In genomic region chr4:16860506-16860905, GRCh38 we compare ENCODE assay signal across 17 cellular contexts. TPM values are rescaled to one million over a fixed set of nuclear protein-coding genes. Genes with fewer than 3 reads are reported as not detected.
DNase-seq lines count a peak whose midpoint lies in the region; ATAC-seq and TF ChIP-seq lines count a peak whose summit lies in the region.
"Had no signal": no experiment of that assay in that cellular context is flagged by ENCODE, and none has a peak within 500 bp of the region (broad histone marks: within the 10 kb centered on the region; RNA-seq: fewer than 3 reads in every experiment).

No MANE protein-coding gene starts in this region.

- H3K36me3 Mint-ChIP-seq in endothelial cell (ENCODE audit: low read depth, unreplicated experiment), result peaks cover 44% of the 10 kb centered on the region
- H3K36me3 Mint-ChIP-seq in nephron (ENCODE audit: low read depth), result peaks cover 20% of the 10 kb centered on the region
- H3K36me3 Mint-ChIP-seq: activated naive CD4-positive, alpha-beta T cell treated with anti-CD3 and anti-CD28 coated beads, Interleukin-2, amount 50 U/mL, for 24 hours; memory B cell had no signal

- no CpG with 5 or more reads among the region's 1 CpG for WGBS in neuronal stem cell (ENCODE audit: extremely low coverage in 2 of 2, insufficient read length in 2 of 2, insufficient replicate concordance in 1 of 2), 2 donors
- 50 to 100% methylated on average over 1 of the region's 1 CpG for WGBS in gastroesophageal sphincter (ENCODE audit: low coverage in 1 of 2), 2 donors

- ATAC-seq in gastroesophageal sphincter, result no peak

- no peak overlapping the region for H3K4ac ChIP-seq in neuronal stem cell (ENCODE audit: low read length)

- no peak overlapping the region for H2AFZ ChIP-seq in neuronal stem cell (ENCODE audit: low read length)

- H3K4me1 ChIP-seq in neuronal stem cell (ENCODE audit: control insufficient read depth in 2 of 2, insufficient read depth in 1 of 2, low read depth in 1 of 2, low read length in 2 of 2) (peaks cover 4 to 5% of the 10 kb centered on the region in 2 donors), gastroesophageal sphincter (no peaks in the 10 kb centered on the region)
- H3K4me1 ChIP-seq: BLaER1 had no signal

- peak; percentile 73 for DNase-seq in AG09309 (ENCODE audit: low read depth)
- DNase-seq in M059J (ENCODE audit: low read depth), result peak; percentile 93
- no peak for DNase-seq in endothelial cell (ENCODE audit: low spot score)
- DNase-seq in cortex of kidney (lab: John Stamatoyannopoulos, UW), result no peak
- DNase-seq in neuronal stem cell (ENCODE audit: low spot score), result no peak
- DNase-seq in KBM-7, result no peak
- DNase-seq: DMS79 treated with DMSO at 0.1 percent for 48 hours; effector CD8-positive, alpha-beta T cell; NCI-H2081 treated with DMSO at 0.1 percent for 48 hours; ovary; trophoblast cell; WERI-Rb-1 had no signal

- H2AK5ac ChIP-seq in neuronal stem cell (ENCODE audit: low read depth, low read length), result no peak overlapping the region

- no peaks in the 10 kb centered on the region for H3K9me3 ChIP-seq in neuronal stem cell (replicated peaks in 1 of 2; ENCODE audit: control insufficient read depth in 2 of 2, insufficient read depth in 1 of 2, low read depth in 1 of 2, low read length in 2 of 2)
- H3K9me3 ChIP-seq in gastroesophageal sphincter, result no peaks in the 10 kb centered on the region
- H3K9me3 ChIP-seq: BLaER1, ovary had no signal

- H4K8ac ChIP-seq in neuronal stem cell (ENCODE audit: low read depth, low read length), result no peak overlapping the region

- no peak overlapping the region for H3K27ac ChIP-seq in neuronal stem cell (replicated peaks; ENCODE audit: low read length)
- peak overlapping the region in 1 of 4 donors; percentile 17 for H3K27ac ChIP-seq in gastroesophageal sphincter
- H3K27ac ChIP-seq: BLaER1, ovary, WERI-Rb-1 had no signal

- H3K27me3 ChIP-seq in neuronal stem cell (ENCODE audit: control insufficient read depth in 3 of 3, insufficient read depth in 3 of 3, low read depth in 1 of 3, low read length in 3 of 3) (no peaks in the 10 kb centered on the region), gastroesophageal sphincter (no peaks in the 10 kb centered on the region)
- H3K27me3 ChIP-seq: BLaER1, ovary had no signal

- TF ChIP-seq CTCF in AG09309 (IDR thresholded peaks at IDR 0.05; ENCODE audit: control insufficient read depth, insufficient read depth, low read depth, low read length, missing control alignments), result no peak
- no peak for TF ChIP-seq CTCF in endothelial cell (IDR thresholded peaks at IDR 0.05; ENCODE audit: unreplicated experiment)
- no peak for TF ChIP-seq CTCF in nephron (IDR thresholded peaks at IDR 0.05; ENCODE audit: unreplicated experiment in 3 of 3)
- no peak for TF ChIP-seq CTCF in gastroesophageal sphincter (IDR thresholded peaks at IDR 0.05)

- H2BK120ac ChIP-seq in neuronal stem cell (ENCODE audit: low read depth, low read length), result no peak overlapping the region

- no peaks in the 10 kb centered on the region for H3K9me3 Mint-ChIP-seq in endothelial cell (ENCODE audit: unreplicated experiment)
- no peaks in the 10 kb centered on the region for H3K9me3 Mint-ChIP-seq in nephron
- H3K9me3 Mint-ChIP-seq: activated naive CD4-positive, alpha-beta T cell treated with anti-CD3 and anti-CD28 coated beads, Interleukin-2, amount 50 U/mL, for 24 hours had no signal

- no peak overlapping the region for H2BK12ac ChIP-seq in neuronal stem cell (ENCODE audit: low read length)

- H3K9ac ChIP-seq in neuronal stem cell (ENCODE audit: low read depth, low read length, poor library complexity), result no peak overlapping the region
- H3K9ac ChIP-seq: BLaER1 had no signal

- TF ChIP-seq POLR2A in gastroesophageal sphincter (IDR thresholded peaks at IDR 0.05), result no peak

- peak overlapping the region; percentile 98 for H3K27ac Mint-ChIP-seq in endothelial cell (ENCODE audit: unreplicated experiment)
- H3K27ac Mint-ChIP-seq in nephron, result peak overlapping the region in 2 of 3 experiments; percentile 24 to 70
- H3K27ac Mint-ChIP-seq: activated naive CD4-positive, alpha-beta T cell treated with anti-CD3 and anti-CD28 coated beads, Interleukin-2, amount 50 U/mL, for 24 hours; memory B cell had no signal

- in situ Hi-C loops in KBM-7 (cut with MboI; ENCODE audit: low pct_unique_long_range_greater_than_20kb, low sequenced_read_pairs), result no loop called here

- no peak overlapping the region for H2BK5ac ChIP-seq in neuronal stem cell (ENCODE audit: low read length)

- no peak overlapping the region for H2BK15ac ChIP-seq in neuronal stem cell (ENCODE audit: low read length)

- TF ChIP-seq EP300 in gastroesophageal sphincter (IDR thresholded peaks at IDR 0.05), result no peak

- H3K4me3 Mint-ChIP-seq in endothelial cell (ENCODE audit: unreplicated experiment) (no peak overlapping the region), nephron (no peak overlapping the region)
- H3K4me3 Mint-ChIP-seq: activated naive CD4-positive, alpha-beta T cell treated with anti-CD3 and anti-CD28 coated beads, Interleukin-2, amount 50 U/mL, for 24 hours; memory B cell had no signal

- no peak overlapping the region for H3K23ac ChIP-seq in neuronal stem cell (ENCODE audit: low read depth, low read length, poor library complexity)

- no peaks in the 10 kb centered on the region for H3K36me3 ChIP-seq in neuronal stem cell (replicated peaks in 1 of 2; ENCODE audit: control insufficient read depth in 2 of 2, insufficient read depth in 2 of 2, low read length in 2 of 2)
- H3K36me3 ChIP-seq in gastroesophageal sphincter, result no peaks in the 10 kb centered on the region
- H3K36me3 ChIP-seq: BLaER1, ovary, WERI-Rb-1 had no signal

- H3K4me1 Mint-ChIP-seq in endothelial cell (ENCODE audit: unreplicated experiment) (peaks cover 84% of the 10 kb centered on the region), nephron (peaks cover 25% of the 10 kb centered on the region)
- H3K4me1 Mint-ChIP-seq: activated naive CD4-positive, alpha-beta T cell treated with anti-CD3 and anti-CD28 coated beads, Interleukin-2, amount 50 U/mL, for 24 hours; memory B cell had no signal

- no peak overlapping the region for H3K18ac ChIP-seq in neuronal stem cell (ENCODE audit: low read length)

- H3K4me3 ChIP-seq in AG09309 (ENCODE audit: control insufficient read depth, low read depth, low read length) (no peak overlapping the region), neuronal stem cell (ENCODE audit: low read length in 2 of 2) (no peak overlapping the region), gastroesophageal sphincter (no peak overlapping the region)
- H3K4me3 ChIP-seq: BLaER1, ovary had no signal

- H3K27me3 Mint-ChIP-seq in endothelial cell (ENCODE audit: unreplicated experiment) (peaks cover 9% of the 10 kb centered on the region), nephron (ENCODE audit: low read depth) (peaks cover 9% of the 10 kb centered on the region)
- H3K27me3 Mint-ChIP-seq: memory B cell had no signal

- H3K4me2 ChIP-seq in neuronal stem cell (ENCODE audit: insufficient read depth, low read length, poor library complexity, severe bottlenecking), result no peak overlapping the region
- H3K4me2 ChIP-seq: BLaER1 had no signal

- no peaks in the 10 kb centered on the region for H3K79me1 ChIP-seq in neuronal stem cell (ENCODE audit: low read depth, low read length)

- no peak overlapping the region for H3K14ac ChIP-seq in neuronal stem cell (ENCODE audit: low read length)

- H4K91ac ChIP-seq in neuronal stem cell (ENCODE audit: low read depth, low read length, poor library complexity), result no peak overlapping the region

RNA-seq across cellular contexts. Expression of gene LDB2, which starts 37.9 kb away (rescaled TPM):
- 26.9 and 33.5 TPM in 2 replicates for total RNA-seq in M059J (2014; rRNA removed; shearing (Covaris generic))
- total RNA-seq in endothelial cell (ENCODE audit: unreplicated experiment) (268 TPM), gastroesophageal sphincter (10 to 100 TPM; 23.6 to 29.6 (median 28.3) TPM)
- polyA plus RNA-seq in neuronal stem cell (2013, experiment 1 of 2), result 16.8 TPM
- 17.6 TPM for polyA plus RNA-seq in neuronal stem cell (2013, experiment 2 of 2)

Comparison
In these comparisons a context has a peak if more than half of its experiments do, and no peak if none do; other contexts are left out.
1. DNase-seq: peak in AG09309 (single experiment) and M059J (single experiment); none in endothelial cell (single experiment), cortex of kidney (single experiment), neuronal stem cell (single experiment) and KBM-7 (single experiment).